16 cellular contexts compared by ENCODE assay signal in genomic region chr11:30455025-30455424, GRCh38.
DNase-seq lines count a peak whose midpoint lies in the region; ATAC-seq and TF ChIP-seq lines count a peak whose summit lies in the region.
"Had no signal": no experiment of that assay in that cellular context is flagged by ENCODE, and none has a peak within 500 bp of the region (broad histone marks: within the 10 kb centered on the region; RNA-seq: fewer than 3 reads in every experiment).

No MANE protein-coding gene starts in this region.

- peaks cover 15% of the 10 kb centered on the region for H3K36me3 Mint-ChIP-seq in endothelial cell (ENCODE audit: low read depth, unreplicated experiment)
- H3K36me3 Mint-ChIP-seq in CD4-positive, alpha-beta memory T cell, result no peaks in the 10 kb centered on the region

- H2AK5ac ChIP-seq in trophoblast cell (ENCODE audit: low read length), result no peak overlapping the region

- H3K9me3 Mint-ChIP-seq in endothelial cell (ENCODE audit: unreplicated experiment), result no peaks in the 10 kb centered on the region
- peaks cover 0 to 4% (median 0%) of the 10 kb centered on the region in 8 donors for H3K9me3 Mint-ChIP-seq in CD4-positive, alpha-beta memory T cell
- H3K9me3 Mint-ChIP-seq: CD4-positive, alpha-beta T cell had no signal

- no peak overlapping the region for H3K4me2 ChIP-seq in trophoblast cell (ENCODE audit: low read length)
- H3K4me2 ChIP-seq: A549 had no signal

- no peak overlapping the region for H2BK120ac ChIP-seq in trophoblast cell (ENCODE audit: insufficient read depth, low read length, poor library complexity)

- H3K36me3 ChIP-seq in cardiac muscle cell (peaks cover 5% of the 10 kb centered on the region), trophoblast cell (ENCODE audit: control insufficient read depth in 1 of 2, insufficient read depth in 2 of 2, low read length in 2 of 2) (no peaks in the 10 kb centered on the region)
- H3K36me3 ChIP-seq in CD4-positive, alpha-beta memory T cell (ENCODE audit: insufficient read depth, low read length), result no peaks in the 10 kb centered on the region

- H3K79me2 ChIP-seq in trophoblast cell (ENCODE audit: control insufficient read depth, insufficient read depth, low read length, poor library complexity), result no peaks in the 10 kb centered on the region

- H3K18ac ChIP-seq in trophoblast cell (ENCODE audit: low read length), result no peak overlapping the region

- peak overlapping the region; percentile 31 for H3K27ac ChIP-seq in cardiac muscle cell
- no peak overlapping the region for H3K27ac ChIP-seq in trophoblast cell (ENCODE audit: low read depth, low read length)
- no peak overlapping the region for H3K27ac ChIP-seq in CD4-positive, alpha-beta memory T cell (ENCODE audit: low read depth, low read length)
- H3K27ac ChIP-seq: 22Rv1, A549, C4-2B had no signal

- H2BK12ac ChIP-seq in trophoblast cell (ENCODE audit: low read length), result no peak overlapping the region

- H2AFZ ChIP-seq in trophoblast cell (ENCODE audit: insufficient read depth, low read length, poor library complexity), result no peak overlapping the region

- H3K23ac ChIP-seq in trophoblast cell (ENCODE audit: low read length), result no peak overlapping the region

- no peak overlapping the region for H3K4ac ChIP-seq in trophoblast cell (ENCODE audit: low read depth, low read length)

- ATAC-seq in Right ventricle myocardium inferior, result no peak
- ATAC-seq: A549 had no signal

- WGBS in trophoblast cell (ENCODE audit: extremely low coverage, insufficient coverage, insufficient read length), result no CpG with 5 or more reads among the region's 2 CpGs

- no peak overlapping the region for H3K4me3 Mint-ChIP-seq in endothelial cell (ENCODE audit: unreplicated experiment)
- no peak overlapping the region for H3K4me3 Mint-ChIP-seq in CD4-positive, alpha-beta memory T cell
- H3K4me3 Mint-ChIP-seq: CD4-positive, alpha-beta T cell had no signal

- no peak overlapping the region for H4K8ac ChIP-seq in trophoblast cell (ENCODE audit: low read depth, low read length)

- no peaks in the 10 kb centered on the region for H3K79me1 ChIP-seq in trophoblast cell (ENCODE audit: low read length)

- H3K9me3 ChIP-seq in cardiac muscle cell (ENCODE audit: low read depth), result no peaks in the 10 kb centered on the region
- no peaks in the 10 kb centered on the region for H3K9me3 ChIP-seq in trophoblast cell (ENCODE audit: insufficient read depth, low read depth, low read length)
- no peaks in the 10 kb centered on the region for H3K9me3 ChIP-seq in CD4-positive, alpha-beta memory T cell (ENCODE audit: control insufficient read depth in 1 of 2, low read length in 2 of 2)
- H3K9me3 ChIP-seq: A549, HAP-1 had no signal

- DNase-seq in cardiac muscle cell (ENCODE audit: low read depth in 1 of 2, low spot score in 1 of 2), result no peak
- no peak for DNase-seq in Right ventricle myocardium inferior (ENCODE audit: missing footprints)
- DNase-seq in endothelial cell (ENCODE audit: low spot score), result no peak
- DNase-seq in trophoblast cell, result no peak
- DNase-seq in CD4-positive, alpha-beta memory T cell, result no peak
- DNase-seq in effector CD4-positive, alpha-beta T cell, result no peak
- no peak for DNase-seq in GM19240 (ENCODE audit: insufficient read length, low spot score)
- DNase-seq: AML-193; CD4-positive, alpha-beta T cell; DMS153; DMS79; GDM1 had no signal

- H3K27me3 ChIP-seq in cardiac muscle cell (no peaks in the 10 kb centered on the region), trophoblast cell (ENCODE audit: insufficient read depth, low read length) (no peaks in the 10 kb centered on the region)
- H3K27me3 ChIP-seq in CD4-positive, alpha-beta memory T cell (ENCODE audit: insufficient read depth, low read length), result no peaks in the 10 kb centered on the region

- peaks cover 26% of the 10 kb centered on the region for H3K4me1 ChIP-seq in cardiac muscle cell (ENCODE audit: low read depth)
- H3K4me1 ChIP-seq in trophoblast cell (ENCODE audit: control insufficient read depth in 1 of 2, insufficient read depth in 2 of 2, low read length in 2 of 2), result no peaks in the 10 kb centered on the region
- no peaks in the 10 kb centered on the region for H3K4me1 ChIP-seq in CD4-positive, alpha-beta memory T cell (ENCODE audit: insufficient read depth, low read length)
- H3K4me1 ChIP-seq: A549 had no signal

- no peak for TF ChIP-seq CTCF in cardiac muscle cell (IDR thresholded peaks at IDR 0.05; ENCODE audit: low read depth, low read length)
- TF ChIP-seq CTCF in endothelial cell (IDR thresholded peaks at IDR 0.05; ENCODE audit: unreplicated experiment), result no peak

- intact Hi-C loops in Right ventricle myocardium inferior (cut with DNase I), result loop anchor here (10.0 kb wide), 1 partner anchor 90 kb away; no protein-coding TSS in a partner anchor
- intact Hi-C loops in CD4-positive, alpha-beta memory T cell (cut with micrococcal nuclease), result no loop called here

- CTCF ChIA-PET in CD4-positive, alpha-beta memory T cell (lab: Charles Lee; ENCODE audit: partially characterized antibody), result no interaction called here

- peaks cover 77% of the 10 kb centered on the region for H3K4me1 Mint-ChIP-seq in endothelial cell (ENCODE audit: unreplicated experiment)
- H3K4me1 Mint-ChIP-seq in CD4-positive, alpha-beta memory T cell, result no peaks in the 10 kb centered on the region

- H4K91ac ChIP-seq in trophoblast cell (ENCODE audit: low read depth, low read length), result no peak overlapping the region

- H4K12ac ChIP-seq in trophoblast cell (ENCODE audit: low read depth, low read length), result no peak overlapping the region

- peak overlapping the region; percentile 11 for H3K27ac Mint-ChIP-seq in endothelial cell (ENCODE audit: unreplicated experiment)
- no peak overlapping the region for H3K27ac Mint-ChIP-seq in CD4-positive, alpha-beta memory T cell
- H3K27ac Mint-ChIP-seq: CD4-positive, alpha-beta T cell had no signal

- no peak overlapping the region for H2BK5ac ChIP-seq in trophoblast cell (ENCODE audit: low read depth, low read length, poor library complexity)

- no peak overlapping the region for H3K14ac ChIP-seq in trophoblast cell (ENCODE audit: low read length)

- peaks cover 2% of the 10 kb centered on the region for H3K27me3 Mint-ChIP-seq in endothelial cell (ENCODE audit: unreplicated experiment)
- H3K27me3 Mint-ChIP-seq in CD4-positive, alpha-beta memory T cell, result peaks cover 2 to 3% of the 10 kb centered on the region in 2 donors
- H3K27me3 Mint-ChIP-seq: CD4-positive, alpha-beta T cell had no signal

- POLR2A ChIA-PET in CD4-positive, alpha-beta memory T cell (lab: Charles Lee; ENCODE audit: partially characterized antibody), result no interaction called here

- H3K4me3 ChIP-seq in cardiac muscle cell (no peak overlapping the region), trophoblast cell (ENCODE audit: low read depth, low read length) (peak overlapping the region; percentile 1)
- H3K4me3 ChIP-seq in CD4-positive, alpha-beta memory T cell (ENCODE audit: low read length in 2 of 2), result no peak overlapping the region
- H3K4me3 ChIP-seq: A549, HAP-1 had no signal

- no peak overlapping the region for H3K9ac ChIP-seq in trophoblast cell (ENCODE audit: low read length)
